In genomic region chr20:35283441-35284266, GRCh38 we compare ENCODE assay signal across 8 cellular contexts. TPM values are rescaled to one million over a fixed set of nuclear protein-coding genes. Genes with fewer than 3 reads are reported as not detected.
A peak's percentile ranks its signal among the peaks of the same experiment; 100 is the strongest.
DNase-seq lines count a peak whose midpoint lies in the region; TF ChIP-seq lines count a peak whose summit lies in the region.

No MANE protein-coding gene starts in this region.

- H3K27ac ChIP-seq in HEK293 (ENCODE audit: extremely low read depth, low read depth, low read length) (peak overlapping the region; percentile 81), WERI-Rb-1 (peak overlapping the region; percentile 71), skeletal muscle tissue (ENCODE audit: low read depth, low read length) (peak overlapping the region; percentile 62)

- peak overlapping the region; percentile 91 for H3K4me3 Mint-ChIP-seq in glutamatergic neuron (ENCODE audit: unreplicated experiment)

- H3K27me3 Mint-ChIP-seq in glutamatergic neuron (ENCODE audit: unreplicated experiment) = peaks cover 5% of the 10 kb centered on the region

- peak overlapping the region; percentile 82 for H3K27ac Mint-ChIP-seq in glutamatergic neuron (ENCODE audit: unreplicated experiment)

- CTCF ChIA-PET in HEK293 (lab: Yijun Ruan, JAX) = interaction anchor here (0.6 to 1.4 kb wide), 5 partner anchors 20 to 206 kb away, joined by 3 to 6 read pairs (median 4); no protein-coding TSS in a partner anchor

- H3K4me1 Mint-ChIP-seq in glutamatergic neuron (ENCODE audit: low read depth, unreplicated experiment) = peaks cover 14% of the 10 kb centered on the region

- H3K9ac ChIP-seq in skeletal muscle tissue (ENCODE audit: low read depth in 1 of 3, low read length in 3 of 3) = peak overlapping the region; percentile 83 to 89 (median 89)

- POLR2A ChIA-PET in HEK293 (lab: Yijun Ruan, JAX) = interaction anchor here (0.5 to 1.7 kb wide), 15 partner anchors 9 to 171 kb away, joined by 3 to 19 read pairs (median 5); partner anchors contain the start of genes CEP250 and EDEM2

- H3K36me3 ChIP-seq in BE2C (peaks cover 32% of the 10 kb centered on the region), HEK293 (ENCODE audit: control insufficient read depth in 2 of 2, insufficient read depth in 1 of 2, low read length in 2 of 2) (peaks cover 14 to 45% of the 10 kb centered on the region in 2 experiments; a peak in 2 of 3 replicates), WERI-Rb-1 (peaks cover 48% of the 10 kb centered on the region), skeletal muscle tissue (ENCODE audit: control insufficient read depth in 3 of 3, insufficient read depth in 3 of 3, low read length in 3 of 3) (peaks cover 21 to 24% (median 23%) of the 10 kb centered on the region in 3 donors)

- DNase-seq in BE2C (no peak), WERI-Rb-1 (peak; percentile 50), glutamatergic neuron (no peak), GM19240 (ENCODE audit: insufficient read length, low spot score) (no peak), DMS79 (lab: John Stamatoyannopoulos, UW) (no peak), NCI-H69 (lab: John Stamatoyannopoulos, UW) (no peak)

- H3K4me3 ChIP-seq in BE2C (ENCODE audit: low read depth, low read length) (peak overlapping the region; percentile 93), HEK293 (ENCODE audit: low read depth, low read length) (peak overlapping the region; percentile 86), WERI-Rb-1 (ENCODE audit: low read depth, low read length) (peak overlapping the region; percentile 83), skeletal muscle tissue (ENCODE audit: low read length in 3 of 3) (peak overlapping the region; percentile 64 to 93 (median 86))

- peaks cover 19% of the 10 kb centered on the region for H3K9me3 Mint-ChIP-seq in glutamatergic neuron (ENCODE audit: unreplicated experiment)

- H3K36me3 Mint-ChIP-seq in glutamatergic neuron (ENCODE audit: unreplicated experiment) = no peaks in the 10 kb centered on the region

- H3K9me3 ChIP-seq in BE2C (no peaks in the 10 kb centered on the region), HEK293 (ENCODE audit: control insufficient read depth, insufficient read depth, low read depth, low read length) (no peaks in the 10 kb centered on the region), WERI-Rb-1 (ENCODE audit: severe bottlenecking) (no peaks in the 10 kb centered on the region), skeletal muscle tissue (ENCODE audit: control insufficient read depth in 3 of 3, low read length in 3 of 3) (no peaks in the 10 kb centered on the region)

- H3K27me3 ChIP-seq in BE2C = no peaks in the 10 kb centered on the region
- H3K27me3 ChIP-seq in WERI-Rb-1 (ENCODE audit: insufficient read depth, low read depth, severe bottlenecking) = no peaks in the 10 kb centered on the region
- H3K27me3 ChIP-seq in skeletal muscle tissue (ENCODE audit: control insufficient read depth in 3 of 3, insufficient read depth in 3 of 3, low read length in 3 of 3) = peaks cover 3 to 7% (median 3%) of the 10 kb centered on the region in 3 donors

- TF ChIP-seq CTCF in BE2C (IDR thresholded peaks at IDR 0.05; ENCODE audit: low read depth, low read length) = no peak
- TF ChIP-seq CTCF in HEK293 (tag by site-specific recombination; IDR thresholded peaks at IDR 0.05) = no peak
- no peak for TF ChIP-seq CTCF in WERI-Rb-1 (IDR thresholded peaks at IDR 0.05; ENCODE audit: low read depth, low read length)
- no peak for TF ChIP-seq CTCF in glutamatergic neuron (IDR thresholded peaks at IDR 0.05; ENCODE audit: partially characterized antibody, unreplicated experiment)

- no peaks in the 10 kb centered on the region for H3K4me1 ChIP-seq in BE2C
- H3K4me1 ChIP-seq in HEK293 (ENCODE audit: control insufficient read depth, insufficient read depth, low read length) = no peaks in the 10 kb centered on the region
- peaks cover 15 to 22% (median 18%) of the 10 kb centered on the region in 3 donors for H3K4me1 ChIP-seq in skeletal muscle tissue (ENCODE audit: control insufficient read depth in 3 of 3, insufficient read depth in 3 of 3, low read length in 3 of 3)

TF ChIP-seq in HEK293, 187 proteins besides CTCF, POLR2A, EP300 and RAD21:
- TF ChIP-seq PRDM2 (tag by site-specific recombination; IDR thresholded peaks at IDR 0.05; ENCODE audit: borderline replicate concordance) (no peak), ZSCAN23 (tag by site-specific recombination; IDR thresholded peaks at IDR 0.05) (no peak)

RNA-seq across cellular contexts. Expression of gene EIF6, which starts 0.9 kb away (rescaled TPM):
- polyA plus RNA-seq in BE2C (2012; ENCODE audit: insufficient read depth, insufficient read length, low read depth) = 610 TPM
- total RNA-seq in glutamatergic neuron (ENCODE audit: unreplicated experiment) = 85.2 TPM
- total RNA-seq in skeletal muscle tissue = 74.1 TPM

RNA-seq across cellular contexts. Expression of gene MMP24OS, which starts 5.7 kb away (rescaled TPM):
- 127 TPM for polyA plus RNA-seq in BE2C (2012; ENCODE audit: insufficient read depth, insufficient read length, low read depth)
- total RNA-seq in glutamatergic neuron (ENCODE audit: unreplicated experiment) (99.0 TPM), skeletal muscle tissue (4.2 TPM)

RNA-seq across cellular contexts. Expression of gene FAM83C, which starts 8.6 kb away (rescaled TPM):
- polyA plus RNA-seq in BE2C (2012; ENCODE audit: insufficient read depth, insufficient read length, low read depth) = not detected
- total RNA-seq in glutamatergic neuron (ENCODE audit: unreplicated experiment) (not detected), skeletal muscle tissue (not detected)

RNA-seq across cellular contexts. Expression of gene MMP24, which starts 57.2 kb away (rescaled TPM):
- 15.3 TPM for polyA plus RNA-seq in BE2C (2012; ENCODE audit: insufficient read depth, insufficient read length, low read depth)
- total RNA-seq in glutamatergic neuron (ENCODE audit: unreplicated experiment) (19.0 TPM), skeletal muscle tissue (under 0.01 TPM)

Comparison
In these comparisons a context has a peak if more than half of its experiments do, and no peak if none do; other contexts are left out.
1. RNA of gene MMP24OS, which starts 5.7 kb away (total RNA-seq): 99.0 TPM in glutamatergic neuron (single experiment); 4.2 TPM in skeletal muscle tissue (single experiment); every median in the first group is over 10 times any median in the second.
2. Peak in every context shown above with its lines, with median percentiles within 50 percentile points of each other: H3K4me3 ChIP-seq and H3K27ac ChIP-seq.